In the genomic region with DNA sequence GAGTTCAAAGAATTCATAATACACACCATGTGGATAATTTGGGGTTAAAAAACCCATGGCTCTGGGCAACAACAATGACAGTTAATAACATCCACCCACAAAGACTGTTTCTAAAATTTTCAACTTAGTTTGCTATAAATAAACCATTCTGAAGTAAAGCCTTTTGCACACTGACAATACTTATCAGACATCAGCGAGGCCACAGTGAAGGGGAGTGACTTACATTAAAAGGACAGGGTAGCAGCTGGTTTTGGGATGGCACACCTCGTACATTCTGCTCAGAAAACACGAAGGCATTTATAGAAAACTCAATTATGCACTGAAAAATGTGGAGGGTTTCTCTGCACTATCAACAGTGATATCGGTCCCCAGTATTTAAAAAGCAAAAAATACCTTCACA, we compare ENCODE assay signal across 22 cellular contexts. TPM values are rescaled to one million over a fixed set of nuclear protein-coding genes. Genes with fewer than 3 reads are reported as not detected.
"Had no signal": no experiment of that assay in that cellular context is flagged by ENCODE, and none has a peak within 500 bp of the region (broad histone marks: within the 10 kb centered on the region; RNA-seq: fewer than 3 reads in every experiment).

No MANE protein-coding gene starts in this region.

- H3K4me1 ChIP-seq: esophagus muscularis mucosa, foreskin keratinocyte, right lobe of liver had no signal

- H3K27me3 ChIP-seq: esophagus muscularis mucosa, foreskin keratinocyte, right lobe of liver, upper lobe of left lung had no signal

- H3K9me3 ChIP-seq: esophagus muscularis mucosa, right lobe of liver, upper lobe of left lung had no signal

- DNase-seq: activated CD4-positive, alpha-beta T cell treated with anti-CD3 and anti-CD28 coated beads for 36 hours; activated CD4-positive, CD25-positive, alpha-beta regulatory T cell; activated CD8-positive, alpha-beta memory T cell treated with anti-CD3 and anti-CD28 coated beads, Interleukin-2, amount 10 ng/mL, durations not matched to agents 7 days and 5 days; activated CD8-positive, alpha-beta T cell treated with anti-CD3 and anti-CD28 coated beads, Interleukin-2, amount 10 ng/mL, durations not matched to agents 7 days and 5 days; activated naive CD4-positive, alpha-beta T cell treated with Interleukin-2 at 50 U/mL for 16 hours; activated T-cell treated with anti-CD3 and anti-CD28 coated beads, Interleukin-2, amount 50 U/mL, for 72 hours; aorta; central memory CD4-positive, alpha-beta T cell; effector CD4-positive, alpha-beta T cell; foreskin keratinocyte; natural killer cell; right lobe of liver; stimulated activated CD4-positive, alpha-beta T cell treated with anti-CD3 and anti-CD28 coated beads, Interleukin-4, amount 100 ng/mL, for 1 hour; stimulated activated naive CD8-positive, alpha-beta T cell treated with anti-CD3 and anti-CD28 coated beads, Interleukin-15, Interleukin-2, amounts not matched to agents 100 U/mL and 50 U/mL, for 24 hours; T-cell; upper lobe of left lung had no signal

- H3K4me3 ChIP-seq: esophagus muscularis mucosa, right lobe of liver, upper lobe of left lung had no signal

- ATAC-seq: activated CD4-positive, alpha-beta T cell treated with anti-CD3 and anti-CD28 coated beads for 36 hours; activated CD8-positive, alpha-beta memory T cell treated with anti-CD3 and anti-CD28 coated beads, Interleukin-2, amount 10 ng/mL, durations not matched to agents 7 days and 5 days; activated CD8-positive, alpha-beta T cell treated with anti-CD3 and anti-CD28 coated beads, Interleukin-2, amount 10 ng/mL, durations not matched to agents 7 days and 5 days; activated T-cell treated with anti-CD3 and anti-CD28 coated beads, Interleukin-2, amount 50 U/mL, for 72 hours; foreskin keratinocyte; natural killer cell; right lobe of liver; stimulated activated naive CD8-positive, alpha-beta T cell treated with anti-CD3 and anti-CD28 coated beads, Interleukin-15, Interleukin-2, amounts not matched to agents 100 U/mL and 50 U/mL, for 24 hours; T-cell had no signal

- FAIRE-seq: islet of Langerhans had no signal

- H3K27ac ChIP-seq: esophagus muscularis mucosa, foreskin keratinocyte, right lobe of liver, upper lobe of left lung had no signal

RNA-seq across cellular contexts. Expression of gene ASB11, which starts 4.9 kb away (rescaled TPM):
- total RNA-seq: activated CD4-positive, alpha-beta T cell treated with anti-CD3 and anti-CD28 coated beads for 36 hours; activated CD8-positive, alpha-beta memory T cell treated with anti-CD3 and anti-CD28 coated beads, Interleukin-2, amount 10 ng/mL, durations not matched to agents 7 days and 5 days; activated CD8-positive, alpha-beta T cell treated with anti-CD3 and anti-CD28 coated beads, Interleukin-2, amount 10 ng/mL, durations not matched to agents 7 days and 5 days; activated T-cell treated with anti-CD3 and anti-CD28 coated beads, Interleukin-2, amount 50 U/mL, for 72 hours; aorta; esophagus muscularis mucosa; foreskin keratinocyte; glomerular endothelial cell; mononuclear cell; omental fat pad; right lobe of liver; T-cell; T-helper 2 cell treated with Interferon-gamma antibody and Interleukin-4, amounts not matched to agents 100 ng/mL and 5 ng/mL, for 36 hours had no signal
- polyA plus RNA-seq: aorta, foreskin keratinocyte had no signal

RNA-seq across cellular contexts. Expression of gene ASB9, which starts 50.4 kb away (rescaled TPM):
- total RNA-seq: natural killer cell had no signal
